Comparison of ENCODE assay signal across 15 cellular contexts in genomic region chr22:23397008-23397617, GRCh38.
"Had no signal": no experiment of that assay in that cellular context is flagged by ENCODE, and none has a peak within 500 bp of the region (broad histone marks: within the 10 kb centered on the region; RNA-seq: fewer than 3 reads in every experiment).

No MANE protein-coding gene starts in this region.

- H3K4me3 ChIP-seq: cardiac muscle cell, lung, thoracic aorta, uterus had no signal

- H3K27me3 ChIP-seq: cardiac muscle cell, foreskin keratinocyte, uterus had no signal

- H3K9me3 ChIP-seq: thoracic aorta, uterus had no signal

- H3K9ac ChIP-seq: parathyroid adenoma had no signal

- DNase-seq: activated CD4-positive, alpha-beta T cell treated with anti-CD3 and anti-CD28 coated beads for 1 hour; activated CD4-positive, alpha-beta T cell treated with anti-CD3 and anti-CD28 coated beads, Interleukin-2, amount 50 U/mL, for 48 hours; activated naive CD4-positive, alpha-beta T cell treated with anti-CD3 and anti-CD28 coated beads, Interleukin-2, amount 50 U/mL, for 16 hours; cortex of kidney; effector CD8-positive, alpha-beta T cell; foreskin keratinocyte; stimulated activated CD4-positive, alpha-beta T cell treated with anti-CD3 and anti-CD28 coated beads, Interleukin-12 subunit alpha, Interleukin-12 subunit beta, amount 100 ng/mL, for 4 hours; T-cell; T-helper 9 cell; uterus had no signal

- H3K36me3 ChIP-seq: cardiac muscle cell, thoracic aorta, uterus had no signal

- H3K4me1 ChIP-seq: foreskin keratinocyte, parathyroid adenoma, uterus had no signal

- H3K27ac Mint-ChIP-seq: stimulated activated effector memory CD8-positive, alpha-beta T cell treated with anti-CD3 and anti-CD28 coated beads, Interleukin-12 subunit alpha, Interleukin-12 subunit beta, amount 100 ng/mL, for 72 hours; T-cell had no signal

- H3K4me3 Mint-ChIP-seq: stimulated activated effector memory CD8-positive, alpha-beta T cell treated with anti-CD3 and anti-CD28 coated beads, Interleukin-12 subunit alpha, Interleukin-12 subunit beta, amount 100 ng/mL, for 72 hours; T-cell had no signal

- H3K27me3 Mint-ChIP-seq: T-cell had no signal

- H3K79me2 ChIP-seq: parathyroid adenoma had no signal

- H3K27ac ChIP-seq: cardiac muscle cell, foreskin keratinocyte, parathyroid adenoma, thoracic aorta, uterus had no signal

- H3K9me3 Mint-ChIP-seq: stimulated activated effector memory CD8-positive, alpha-beta T cell treated with anti-CD3 and anti-CD28 coated beads, Interleukin-12 subunit alpha, Interleukin-12 subunit beta, amount 100 ng/mL, for 72 hours; T-cell had no signal

- H3K4me1 Mint-ChIP-seq: stimulated activated effector memory CD8-positive, alpha-beta T cell treated with anti-CD3 and anti-CD28 coated beads, Interleukin-12 subunit alpha, Interleukin-12 subunit beta, amount 100 ng/mL, for 72 hours; T-cell had no signal

- H2AFZ ChIP-seq: parathyroid adenoma had no signal

- H3K36me3 Mint-ChIP-seq: stimulated activated effector memory CD8-positive, alpha-beta T cell treated with anti-CD3 and anti-CD28 coated beads, Interleukin-12 subunit alpha, Interleukin-12 subunit beta, amount 100 ng/mL, for 72 hours; T-cell had no signal
